ENCODE assay signal across 8 cellular contexts in genomic region chr1:153626477-153626928, GRCh38. TPM values are rescaled to one million over a fixed set of nuclear protein-coding genes. Genes with fewer than 3 reads are reported as not detected.
DNase-seq lines count a peak whose midpoint lies in the region; ATAC-seq and TF ChIP-seq lines count a peak whose summit lies in the region.

No MANE protein-coding gene starts in this region.

- H3K27me3 ChIP-seq in Karpas-422 (ENCODE audit: low read length) (no peaks in the 10 kb centered on the region), lung (ENCODE audit: control insufficient read depth, insufficient read depth) (no peaks in the 10 kb centered on the region), testis (no peaks in the 10 kb centered on the region)

- no peak overlapping the region for H3K27ac Mint-ChIP-seq in activated CD4-positive, alpha-beta memory T cell treated with anti-CD3 and anti-CD28 coated beads, Interleukin-2, amount 10 ng/mL, durations not matched to agents 7 days and 5 days

- ATAC-seq in lung (ENCODE audit: insufficient read depth, low FRiP score) (no peak), HG02610 (IDR thresholded peaks at IDR 0.05; ENCODE audit: unreplicated experiment) (no peak)

- H3K4me3 ChIP-seq in Karpas-422 (ENCODE audit: low read length) (peak overlapping the region; percentile 73), lung (peak overlapping the region; percentile 49), testis (peak overlapping the region; percentile 38 to 67)

- no peak overlapping the region for H3K27ac ChIP-seq in Karpas-422 (ENCODE audit: low read length)
- H3K27ac ChIP-seq in caudate nucleus (ENCODE audit: low read depth, low read length) = peak overlapping the region; percentile 97
- H3K27ac ChIP-seq in lung (ENCODE audit: low read depth in 1 of 2, low read length in 1 of 2) = peak overlapping the region; percentile 88 to 95
- peak overlapping the region; percentile 94 to 95 for H3K27ac ChIP-seq in testis

- no peaks in the 10 kb centered on the region for H3K27me3 Mint-ChIP-seq in activated CD4-positive, alpha-beta memory T cell treated with anti-CD3 and anti-CD28 coated beads, Interleukin-2, amount 10 ng/mL, durations not matched to agents 7 days and 5 days

- no peak for TF ChIP-seq POLR2A in testis (IDR thresholded peaks at IDR 0.05)

- H3K9me3 ChIP-seq in Karpas-422 (ENCODE audit: low read length) = no peaks in the 10 kb centered on the region
- H3K9me3 ChIP-seq in lung (ENCODE audit: control insufficient read depth in 2 of 2, insufficient read depth in 1 of 2, low read length in 1 of 2) = no peaks in the 10 kb centered on the region
- H3K9me3 ChIP-seq in testis = no peaks in the 10 kb centered on the region

- H3K36me3 Mint-ChIP-seq in activated CD4-positive, alpha-beta memory T cell treated with anti-CD3 and anti-CD28 coated beads, Interleukin-2, amount 10 ng/mL, durations not matched to agents 7 days and 5 days (ENCODE audit: low read depth) = no peaks in the 10 kb centered on the region

- intact Hi-C loops in testis (cut with DNase I; ENCODE audit: low total_unique reads) = no loop called here

- no peaks in the 10 kb centered on the region for H4K20me1 ChIP-seq in Karpas-422 (ENCODE audit: insufficient read depth, low read depth, low read length)

- DNase-seq in Karpas-422 = no peak
- DNase-seq in caudate nucleus (lab: John Stamatoyannopoulos, UW) = no peak
- no peak for DNase-seq in lung (ENCODE audit: low spot score)
- no peak for DNase-seq in testis
- DNase-seq in KBM-7 = no peak
- DNase-seq in activated CD4-positive, alpha-beta memory T cell treated with anti-CD3 and anti-CD28 coated beads, Interleukin-2, amount 10 ng/mL, durations not matched to agents 7 days and 5 days = no peak
- DNase-seq in RPMI8226 = no peak

- H3K9me3 Mint-ChIP-seq in activated CD4-positive, alpha-beta memory T cell treated with anti-CD3 and anti-CD28 coated beads, Interleukin-2, amount 10 ng/mL, durations not matched to agents 7 days and 5 days = no peaks in the 10 kb centered on the region

- H3K4me1 Mint-ChIP-seq in activated CD4-positive, alpha-beta memory T cell treated with anti-CD3 and anti-CD28 coated beads, Interleukin-2, amount 10 ng/mL, durations not matched to agents 7 days and 5 days = peaks cover 4% of the 10 kb centered on the region

- H2AFZ ChIP-seq in Karpas-422 (ENCODE audit: low read length) = peak overlapping the region; percentile 83; the same call in 1 of the 2 replicates

- peak overlapping the region; percentile 75 for H3K9ac ChIP-seq in Karpas-422 (ENCODE audit: low read length)

- TF ChIP-seq CTCF in lung (IDR thresholded peaks at IDR 0.05; ENCODE audit: control extremely low read depth, extremely low read depth) = no peak
- no peak for TF ChIP-seq CTCF in testis (IDR thresholded peaks at IDR 0.05)

- CTCF ChIA-PET in activated CD4-positive, alpha-beta memory T cell treated with anti-CD3 and anti-CD28 coated beads, Interleukin-2, amount 10 ng/mL, durations not matched to agents 7 days and 5 days (lab: Charles Lee) = interaction anchor here (0.9 to 3.3 kb wide), 8 partner anchors 8 to 116 kb away, joined by 3 to 21 read pairs (median 3); partner anchors contain the start of gene S100A14

- in situ Hi-C loops in KBM-7 (cut with MboI; ENCODE audit: low pct_unique_long_range_greater_than_20kb, low sequenced_read_pairs) = no loop called here

- no peak overlapping the region for H3K4me3 Mint-ChIP-seq in activated CD4-positive, alpha-beta memory T cell treated with anti-CD3 and anti-CD28 coated beads, Interleukin-2, amount 10 ng/mL, durations not matched to agents 7 days and 5 days

- POLR2A ChIA-PET in activated CD4-positive, alpha-beta memory T cell treated with anti-CD3 and anti-CD28 coated beads, Interleukin-2, amount 10 ng/mL, durations not matched to agents 7 days and 5 days (lab: Charles Lee) = no interaction called here

- no peaks in the 10 kb centered on the region for H3K79me2 ChIP-seq in Karpas-422 (ENCODE audit: low read length)

- 46 to 76% methylated on average over 4 of the region's 4 CpGs for WGBS in lung, 2 donors
- WGBS in testis, 2 donors = 23 to 45% methylated on average over 4 of the region's 4 CpGs

- H3K9me2 ChIP-seq in Karpas-422 (replicated peaks; ENCODE audit: insufficient read depth, low read length) = no peaks in the 10 kb centered on the region

- no peaks in the 10 kb centered on the region for H3K36me3 ChIP-seq in Karpas-422 (ENCODE audit: insufficient read depth, low read length)
- peaks cover 0 to 9% of the 10 kb centered on the region in 2 donors for H3K36me3 ChIP-seq in lung (ENCODE audit: control insufficient read depth in 2 of 2, insufficient read depth in 2 of 2, low read length in 2 of 2)
- H3K36me3 ChIP-seq in testis (ENCODE audit: low read depth, missing control alignments) = no peaks in the 10 kb centered on the region

- H3K4me1 ChIP-seq in Karpas-422 (ENCODE audit: low read length) (peaks cover 30% of the 10 kb centered on the region), lung (ENCODE audit: control insufficient read depth in 2 of 2, insufficient read depth in 2 of 2, low read length in 2 of 2) (peaks cover 9 to 24% of the 10 kb centered on the region in 2 donors), testis (peaks cover 32% of the 10 kb centered on the region)

- H3K4me2 ChIP-seq in Karpas-422 (ENCODE audit: low read depth, low read length, poor library complexity, severe bottlenecking) = peak overlapping the region; percentile 92

RNA-seq across cellular contexts. Expression of gene S100A13, which starts 0.8 kb away (rescaled TPM):
- 13.4 and 21.5 TPM in 2 replicates for total RNA-seq in Karpas-422 (2014; rRNA removed; shearing (Covaris generic); ENCODE audit: low replicate concordance)
- total RNA-seq in lung (10 to 100 TPM; 36.2 to 92.1 TPM), testis (10 to 100 TPM; 54.2 to 78.2 TPM)
- polyA plus RNA-seq in lung (100 to 1,000 TPM in 1 of 2 donors, 10 to 100 TPM in 1; 80.9 to 168 TPM), testis (ENCODE audit: insufficient read depth, low read depth, low replicate concordance) (90.9 TPM)
- 1 to 10 TPM; 6.1 TPM for total RNA-seq in activated CD4-positive, alpha-beta memory T cell treated with anti-CD3 and anti-CD28 coated beads, Interleukin-2, amount 10 ng/mL, durations not matched to agents 7 days and 5 days

RNA-seq across cellular contexts. Expression of gene S100A1, which starts 1.7 kb away (rescaled TPM):
- total RNA-seq in Karpas-422 (2014; rRNA removed; shearing (Covaris generic); ENCODE audit: low replicate concordance) = 15.9 and 18.9 TPM in 2 replicates
- total RNA-seq in lung (1 to 10 TPM in 1 of 2 donors, not detected in 1; 1.8 TPM), testis (10 to 100 TPM in 1 of 2 donors, 1 to 10 TPM in 1; 8.2 to 24.0 TPM)
- polyA plus RNA-seq in lung (under 1 TPM; 0.31 to 0.91 TPM), testis (ENCODE audit: insufficient read depth, low read depth, low replicate concordance) (29.8 TPM)
- not detected for total RNA-seq in activated CD4-positive, alpha-beta memory T cell treated with anti-CD3 and anti-CD28 coated beads, Interleukin-2, amount 10 ng/mL, durations not matched to agents 7 days and 5 days

RNA-seq across cellular contexts. Expression of gene CHTOP, which starts 7.4 kb away (rescaled TPM):
- 62.1 and 64.6 TPM in 2 replicates for total RNA-seq in Karpas-422 (2014; rRNA removed; shearing (Covaris generic); ENCODE audit: low replicate concordance)
- total RNA-seq in lung = 10 to 100 TPM; 60.5 to 76.6 TPM
- polyA plus RNA-seq in lung = 10 to 100 TPM; 51.2 to 56.3 TPM
- 10 to 100 TPM; 86.1 to 87.8 TPM for total RNA-seq in testis
- polyA plus RNA-seq in testis (ENCODE audit: insufficient read depth, low read depth, low replicate concordance) = 101 TPM
- total RNA-seq in activated CD4-positive, alpha-beta memory T cell treated with anti-CD3 and anti-CD28 coated beads, Interleukin-2, amount 10 ng/mL, durations not matched to agents 7 days and 5 days = 10 to 100 TPM; 84.7 to 87.1 TPM

RNA-seq across cellular contexts. Expression of gene S100A14, which starts 10.4 kb away (rescaled TPM):
- not detected in 2 replicates for total RNA-seq in Karpas-422 (2014; rRNA removed; shearing (Covaris generic); ENCODE audit: low replicate concordance)
- total RNA-seq in lung = 100 to 1,000 TPM in 1 of 2 donors, 10 to 100 TPM in 1; 78.5 to 150 TPM
- polyA plus RNA-seq in lung = 100 to 1,000 TPM; 157 to 326 TPM
- total RNA-seq in testis = not detected
- polyA plus RNA-seq in testis (ENCODE audit: insufficient read depth, low read depth, low replicate concordance) = 1.6 TPM
- not detected for total RNA-seq in activated CD4-positive, alpha-beta memory T cell treated with anti-CD3 and anti-CD28 coated beads, Interleukin-2, amount 10 ng/mL, durations not matched to agents 7 days and 5 days

RNA-seq across cellular contexts. Expression of gene S100A16, which starts 13.6 kb away (rescaled TPM):
- not detected in 2 replicates for total RNA-seq in Karpas-422 (2014; rRNA removed; shearing (Covaris generic); ENCODE audit: low replicate concordance)
- total RNA-seq in lung (100 to 1,000 TPM in 1 of 2 donors, 10 to 100 TPM in 1; 70.6 to 119 TPM), testis (100 to 1,000 TPM; 158 to 171 TPM)
- polyA plus RNA-seq in lung (100 to 1,000 TPM; 162 to 182 TPM), testis (ENCODE audit: insufficient read depth, low read depth, low replicate concordance) (126 TPM)
- total RNA-seq in activated CD4-positive, alpha-beta memory T cell treated with anti-CD3 and anti-CD28 coated beads, Interleukin-2, amount 10 ng/mL, durations not matched to agents 7 days and 5 days = not detected
